In the genomic region with DNA sequence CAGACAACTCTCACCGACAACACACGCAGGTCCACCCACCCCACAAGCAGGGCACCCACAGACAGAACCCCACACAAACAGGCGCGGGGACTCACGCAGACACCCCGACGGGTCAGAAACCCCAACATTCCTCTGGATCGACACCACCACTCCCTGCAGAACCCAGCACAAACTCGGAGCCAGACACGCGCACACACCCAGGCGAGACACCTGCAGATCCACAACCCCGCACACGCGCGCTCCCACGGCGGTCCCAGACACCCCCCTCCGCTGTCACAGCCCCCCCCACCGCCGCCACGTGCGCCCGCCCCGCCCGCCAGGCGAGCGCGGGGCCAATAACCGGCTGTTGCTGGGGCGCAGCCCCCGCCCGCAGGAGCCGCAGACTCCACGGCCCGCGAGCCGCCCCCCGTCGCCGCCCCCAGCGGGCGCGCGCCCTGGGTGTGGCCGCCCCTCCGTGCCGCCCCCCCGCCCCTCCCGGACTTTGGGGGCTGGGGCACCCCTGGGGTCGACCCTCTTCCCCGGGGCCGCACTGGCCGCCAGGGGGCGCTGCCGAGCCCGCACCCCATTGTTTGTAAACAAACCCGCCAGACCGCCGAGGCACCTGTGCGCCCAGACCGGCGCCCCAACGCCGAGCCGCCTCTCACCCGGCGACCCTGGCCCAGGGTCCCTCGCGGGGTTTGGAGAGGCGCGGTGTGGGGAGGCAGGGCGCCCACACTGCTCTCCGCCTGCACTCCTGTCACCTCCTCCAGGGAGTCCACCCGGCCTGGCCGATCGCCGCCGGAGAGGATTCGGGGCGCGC, we compare ENCODE assay signal across 8 cellular contexts. TPM values are rescaled to one million over a fixed set of nuclear protein-coding genes. Genes with fewer than 3 reads are reported as not detected.
A peak's percentile ranks its signal among the peaks of the same experiment; 100 is the strongest.
DNase-seq lines count a peak whose midpoint lies in the region; ATAC-seq, FAIRE-seq and TF ChIP-seq lines count a peak whose summit lies in the region.

No MANE protein-coding gene starts in this region.

- POLR2A ChIA-PET in A549 (lab: Yijun Ruan, JAX): no interaction called here

- H3K27ac ChIP-seq in A549: peak overlapping the region; percentile 87 to 98
- peak overlapping the region; percentile 90 for H3K27ac ChIP-seq in OCI-LY1 (ENCODE audit: low read depth, low read length, poor library complexity, severe bottlenecking)
- peak overlapping the region; percentile 93 to 100 (median 98) for H3K27ac ChIP-seq in tibial nerve

- H3K4me3 ChIP-seq in A549 (peak overlapping the region; percentile 89), OCI-LY1 (ENCODE audit: low read depth, low read length, poor library complexity, severe bottlenecking) (peak overlapping the region; percentile 95), tibial nerve (peak overlapping the region; percentile 90 to 99 (median 96))

- no peaks in the 10 kb centered on the region for H3K9me3 ChIP-seq in A549
- H3K9me3 ChIP-seq in OCI-LY1 (ENCODE audit: low read length): no peaks in the 10 kb centered on the region
- no peaks in the 10 kb centered on the region for H3K9me3 ChIP-seq in tibial nerve

- TF ChIP-seq CTCF in A549 (IDR thresholded peaks at IDR 0.05) (peak; percentile 100), OCI-LY1 (IDR thresholded peaks at IDR 0.05; ENCODE audit: low read length) (peak; percentile 61), tibial nerve (IDR thresholded peaks at IDR 0.05) (peak; percentile 88 to 99 (median 95))

- ATAC-seq in A549 (no peak), GM19023 (IDR thresholded peaks at IDR 0.05; ENCODE audit: unreplicated experiment) (peak; percentile 22)

- 3% methylated on average over 20 of the region's 82 CpGs for WGBS in A549 (ENCODE audit: missing lambda C conversion rate)
- 0 to 2% methylated on average over 10 to 45 of the region's 82 CpGs for WGBS in tibial nerve, 2 donors

- H3K9me2 ChIP-seq in OCI-LY1 (ENCODE audit: low read depth, low read length): no peaks in the 10 kb centered on the region

- H2AFZ ChIP-seq in OCI-LY1 (ENCODE audit: low read length): no peak overlapping the region

- TF ChIP-seq EP300 in A549 (IDR thresholded peaks at IDR 0.05): 0 out of 5 replicates have a peak, but pooled peaks of 1 of the 2 experiments have one; percentile 18
- no peak for TF ChIP-seq EP300 in tibial nerve (IDR thresholded peaks at IDR 0.05)

- peaks cover 52% of the 10 kb centered on the region for H3K4me1 ChIP-seq in A549
- peaks cover 58% of the 10 kb centered on the region for H3K4me1 ChIP-seq in OCI-LY1 (ENCODE audit: insufficient read depth, low read length, severe bottlenecking)
- peaks cover 0 to 65% (median 41%) of the 10 kb centered on the region in 4 donors for H3K4me1 ChIP-seq in tibial nerve

- H3K27me3 ChIP-seq in OCI-LY1 (ENCODE audit: insufficient read depth, low read length) (no peaks in the 10 kb centered on the region), tibial nerve (no peaks in the 10 kb centered on the region)

- no peak for FAIRE-seq in A549 (lab: Jason Lieb, UNC)

- H3K36me3 ChIP-seq in OCI-LY1 (ENCODE audit: insufficient read depth, low read length): no peaks in the 10 kb centered on the region
- H3K36me3 ChIP-seq in tibial nerve: no peaks in the 10 kb centered on the region

- peak overlapping the region; percentile 99 for H3K4me2 ChIP-seq in A549
- peak overlapping the region; percentile 81 for H3K4me2 ChIP-seq in OCI-LY1 (ENCODE audit: low read length)

- CTCF ChIA-PET in A549 (lab: Yijun Ruan, JAX): interaction anchor here (1.3 to 24.7 kb wide), 3 partner anchors 8 to 20 kb away, joined by 3 to 893 read pairs (median 3); a partner anchor contains a TSS

- no peaks in the 10 kb centered on the region for H4K20me1 ChIP-seq in OCI-LY1 (ENCODE audit: insufficient read depth, low read length)

- H3K79me2 ChIP-seq in OCI-LY1 (ENCODE audit: insufficient read depth, low read length): no peaks in the 10 kb centered on the region

- peak overlapping the region; percentile 83 for H3K9ac ChIP-seq in OCI-LY1 (ENCODE audit: low read length)

- peak in 1 of 2 experiments; percentile 54; a peak in 3 of 5 replicates for TF ChIP-seq RAD21 in A549 (conservative IDR thresholded peaks at IDR 0.05 in 1 of 2, IDR thresholded peaks at IDR 0.05 in 1 of 2)

- H3F3A ChIP-seq in OCI-LY1 (ENCODE audit: insufficient read depth, low read length): peaks cover 14% of the 10 kb centered on the region; the same call in 1 of the 2 replicates

- TF ChIP-seq POLR2A in A549 (IDR thresholded peaks at IDR 0.05; ENCODE audit: low read length) (no peak), tibial nerve (IDR thresholded peaks at IDR 0.05) (no peak)

- DNase-seq in A549 (ENCODE audit: low read depth in 1 of 2, low spot score in 1 of 2): peak in 1 of 2 experiments; percentile 59
- peak; percentile 90 for DNase-seq in activated gamma-delta T cell (lab: John Stamatoyannopoulos, UW)
- peak; percentile 79 for DNase-seq in germinal center (ENCODE audit: low spot score)
- peak; percentile 21 for DNase-seq in occipital lobe (lab: John Stamatoyannopoulos, UW)
- peak; percentile 57 to 61 for DNase-seq in tibial nerve (ENCODE audit: low spot score in 2 of 2)
- no peak for DNase-seq in H4 (ENCODE audit: low spot score)

TF ChIP-seq in A549, 52 proteins besides CTCF, POLR2A, EP300 and RAD21 (continues in another document):
- TF ChIP-seq FOSB (CRISPR knock-in tag; IDR thresholded peaks at IDR 0.05): no peak
- TF ChIP-seq, protein P1, sequence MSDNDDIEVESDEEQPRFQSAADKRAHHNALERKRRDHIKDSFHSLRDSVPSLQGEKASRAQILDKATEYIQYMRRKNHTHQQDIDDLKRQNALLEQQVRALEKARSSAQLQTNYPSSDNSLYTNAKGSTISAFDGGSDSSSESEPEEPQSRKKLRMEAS (IDR thresholded peaks at IDR 0.05): peak; percentile 87
- TF ChIP-seq CEBPB (IDR thresholded peaks at IDR 0.05): no peak
- 0 out of 2 replicates have a peak, but pooled peaks have one; percentile 11 for TF ChIP-seq MAZ (IDR thresholded peaks at IDR 0.05; ENCODE audit: borderline replicate concordance, low read depth, low read length)
- TF ChIP-seq KDM1A (IDR thresholded peaks at IDR 0.05; ENCODE audit: low read depth): 0 out of 2 replicates have a peak, but pooled peaks have one; percentile 94
- peak; percentile 90 for TF ChIP-seq HDAC2 (IDR thresholded peaks at IDR 0.05)
- peak; percentile 82; the same call in 1 of the 2 replicates for TF ChIP-seq CHD4 (IDR thresholded peaks at IDR 0.05; ENCODE audit: borderline replicate concordance)
- TF ChIP-seq, protein P2, sequence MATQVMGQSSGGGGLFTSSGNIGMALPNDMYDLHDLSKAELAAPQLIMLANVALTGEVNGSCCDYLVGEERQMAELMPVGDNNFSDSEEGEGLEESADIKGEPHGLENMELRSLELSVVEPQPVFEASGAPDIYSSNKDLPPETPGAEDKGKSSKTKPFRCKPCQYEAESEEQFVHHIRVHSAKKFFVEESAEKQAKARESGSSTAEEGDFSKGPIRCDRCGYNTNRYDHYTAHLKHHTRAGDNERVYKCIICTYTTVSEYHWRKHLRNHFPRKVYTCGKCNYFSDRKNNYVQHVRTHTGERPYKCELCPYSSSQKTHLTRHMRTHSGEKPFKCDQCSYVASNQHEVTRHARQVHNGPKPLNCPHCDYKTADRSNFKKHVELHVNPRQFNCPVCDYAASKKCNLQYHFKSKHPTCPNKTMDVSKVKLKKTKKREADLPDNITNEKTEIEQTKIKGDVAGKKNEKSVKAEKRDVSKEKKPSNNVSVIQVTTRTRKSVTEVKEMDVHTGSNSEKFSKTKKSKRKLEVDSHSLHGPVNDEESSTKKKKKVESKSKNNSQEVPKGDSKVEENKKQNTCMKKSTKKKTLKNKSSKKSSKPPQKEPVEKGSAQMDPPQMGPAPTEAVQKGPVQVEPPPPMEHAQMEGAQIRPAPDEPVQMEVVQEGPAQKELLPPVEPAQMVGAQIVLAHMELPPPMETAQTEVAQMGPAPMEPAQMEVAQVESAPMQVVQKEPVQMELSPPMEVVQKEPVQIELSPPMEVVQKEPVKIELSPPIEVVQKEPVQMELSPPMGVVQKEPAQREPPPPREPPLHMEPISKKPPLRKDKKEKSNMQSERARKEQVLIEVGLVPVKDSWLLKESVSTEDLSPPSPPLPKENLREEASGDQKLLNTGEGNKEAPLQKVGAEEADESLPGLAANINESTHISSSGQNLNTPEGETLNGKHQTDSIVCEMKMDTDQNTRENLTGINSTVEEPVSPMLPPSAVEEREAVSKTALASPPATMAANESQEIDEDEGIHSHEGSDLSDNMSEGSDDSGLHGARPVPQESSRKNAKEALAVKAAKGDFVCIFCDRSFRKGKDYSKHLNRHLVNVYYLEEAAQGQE (IDR thresholded peaks at IDR 0.05): no peak
- TF ChIP-seq ZFP36 (IDR thresholded peaks at IDR 0.05; ENCODE audit: borderline replicate concordance, partially characterized antibody): peak; percentile 99
- peak; percentile 84 for TF ChIP-seq SMC3 (IDR thresholded peaks at IDR 0.05)
- no peak for TF ChIP-seq HEYL (CRISPR knock-in tag; IDR thresholded peaks at IDR 0.05)

RNA-seq across cellular contexts. Expression of a gene that starts 0.7 kb away (rescaled TPM):
- polyA plus RNA-seq in A549 (2011; rRNA removed): 3.6 and 6.0 TPM in 2 replicates
- polyA plus RNA-seq in A549 (2012; cell fraction: cytosol; rRNA removed): 8.9 and 15.7 TPM in 2 replicates
- polyA plus RNA-seq in A549 (2012; cell fraction: nucleus; rRNA removed): 21.8 and 21.9 TPM in 2 replicates
- 8.9 to 9.4 TPM (median 8.9 TPM) in 3 replicates for polyA plus RNA-seq in A549 (2017; fragmentation: RNase III; extraction: RNeasy Plus Mini Kit Qiagen cat#74134 plus additional on column Dnase treatment)
- 3.2 and 5.3 TPM in 2 replicates for polyA minus RNA-seq in A549 (2011; rRNA and poly(A)+ RNA removed)
- 13.4 TPM for total RNA-seq in occipital lobe
- total RNA-seq in tibial nerve: 10 to 100 TPM in 1 of 4 donors, 1 to 10 TPM in 3; 2.8 to 11.0 (median 6.3) TPM
- 3.3 and 3.7 TPM in 2 replicates for total RNA-seq in H4 (2014; rRNA removed; shearing (Covaris generic))

RNA-seq across cellular contexts. Expression of a gene that starts 26.0 kb away (rescaled TPM):
- polyA plus RNA-seq in A549 (2011; rRNA removed) (6.5 and 9.4 TPM in 2 replicates), A549 (2017; fragmentation: RNase III; extraction: RNeasy Plus Mini Kit Qiagen cat#74134 plus additional on column Dnase treatment) (22.2 to 25.7 TPM (median 24.6 TPM) in 3 replicates)
- 8.2 and 9.1 TPM in 2 replicates for polyA plus RNA-seq in A549 (2012; cell fraction: cytosol; rRNA removed)
- polyA plus RNA-seq in A549 (2012; cell fraction: nucleus; rRNA removed): 20.7 and 30.6 TPM in 2 replicates
- polyA minus RNA-seq in A549 (2011; rRNA and poly(A)+ RNA removed): 1.7 and 6.1 TPM in 2 replicates
- total RNA-seq in occipital lobe (2.8 TPM), tibial nerve (10 to 100 TPM; 23.8 to 39.0 (median 32.7) TPM)
- 3.4 and 3.6 TPM in 2 replicates for total RNA-seq in H4 (2014; rRNA removed; shearing (Covaris generic))

RNA-seq across cellular contexts. Expression of a gene that starts 44.4 kb away (rescaled TPM):
- polyA plus RNA-seq in A549 (2011; rRNA removed) (1.5 and 1.6 TPM in 2 replicates), A549 (2017; fragmentation: RNase III; extraction: RNeasy Plus Mini Kit Qiagen cat#74134 plus additional on column Dnase treatment) (4.6 to 5.7 TPM (median 5.5 TPM) in 3 replicates)
- polyA plus RNA-seq in A549 (2012; cell fraction: cytosol; rRNA removed): 4.2 and 5.9 TPM in 2 replicates
- 19.1 and 20.8 TPM in 2 replicates for polyA plus RNA-seq in A549 (2012; cell fraction: nucleus; rRNA removed)
- polyA minus RNA-seq in A549 (2011; rRNA and poly(A)+ RNA removed): 0.21 and 2.1 TPM in 2 replicates
- total RNA-seq in occipital lobe (2.3 TPM), tibial nerve (10 to 100 TPM in 3 of 4 donors, 1 to 10 TPM in 1; 9.6 to 33.9 (median 25.4) TPM)
- total RNA-seq in H4 (2014; rRNA removed; shearing (Covaris generic)): 5.7 and 7.2 TPM in 2 replicates
